ENCODE assay signal across 10 cellular contexts in the genomic region with DNA sequence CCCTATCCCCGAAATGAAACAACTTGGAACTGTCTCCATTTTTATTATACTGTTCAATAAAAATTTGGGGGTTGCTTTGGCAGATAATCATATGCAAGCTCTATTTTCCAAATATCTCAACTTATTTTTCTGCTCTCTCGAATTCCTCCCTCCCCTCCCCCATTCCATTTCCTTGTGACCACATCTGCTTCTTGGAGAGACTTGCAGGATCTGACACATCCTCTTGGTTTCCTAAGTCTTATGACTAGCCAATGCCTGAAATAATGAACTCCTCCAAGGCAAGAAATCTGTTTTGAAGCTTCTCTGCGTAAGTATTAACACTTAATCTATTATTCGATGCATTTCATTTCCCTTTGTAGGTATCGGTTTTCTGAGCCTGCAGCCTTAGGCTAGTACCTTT. TPM values are rescaled to one million over a fixed set of nuclear protein-coding genes. Genes with fewer than 3 reads are reported as not detected.
A peak's percentile ranks its signal among the peaks of the same experiment; 100 is the strongest.
DNase-seq lines count a peak whose midpoint lies in the region; ATAC-seq and TF ChIP-seq lines count a peak whose summit lies in the region.
"Had no signal": no experiment of that assay in that cellular context is flagged by ENCODE, and none has a peak within 500 bp of the region (broad histone marks: within the 10 kb centered on the region; RNA-seq: fewer than 3 reads in every experiment).

No MANE protein-coding gene starts in this region.

- H3K4me3 Mint-ChIP-seq in osteocyte (ENCODE audit: unreplicated experiment), result no peak overlapping the region
- no peak overlapping the region for H3K4me3 Mint-ChIP-seq in Caco-2 (ENCODE audit: unreplicated experiment)

- H3K79me2 ChIP-seq in GM23248 (ENCODE audit: insufficient read depth), result peaks cover 5% of the 10 kb centered on the region

- H4K20me1 ChIP-seq in GM23248 (ENCODE audit: insufficient read depth), result no peaks in the 10 kb centered on the region

- H3K4me1 Mint-ChIP-seq in osteocyte (ENCODE audit: unreplicated experiment) (peaks cover 36% of the 10 kb centered on the region), Caco-2 (ENCODE audit: low read depth, unreplicated experiment) (no peaks in the 10 kb centered on the region)

- peak overlapping the region; percentile 25; the same call in 1 of the 2 replicates for H3K9ac ChIP-seq in GM23248

- no peak for ATAC-seq in HG03097 (IDR thresholded peaks at IDR 0.05; ENCODE audit: low FRiP score, unreplicated experiment)
- no peak for ATAC-seq in GM21737 (IDR thresholded peaks at IDR 0.05; ENCODE audit: unreplicated experiment)

- TF ChIP-seq CTCF in osteocyte (IDR thresholded peaks at IDR 0.05) (no peak), Caco-2 (IDR thresholded peaks at IDR 0.05; ENCODE audit: insufficient read depth in 1 of 2, low read depth in 1 of 2, low read length in 1 of 2, severe bottlenecking in 1 of 2, unreplicated experiment in 1 of 2) (no peak)

- H3K36me3 Mint-ChIP-seq in osteocyte (ENCODE audit: unreplicated experiment) (peaks cover 16% of the 10 kb centered on the region), Caco-2 (ENCODE audit: insufficient read depth, unreplicated experiment) (peaks cover 34% of the 10 kb centered on the region)

- CTCF ChIA-PET in Caco-2 (lab: Charles Lee), result interaction anchor here (0.6 to 1.4 kb wide), 4 partner anchors 11 to 200 kb away, joined by 3 to 8 read pairs (median 4); no protein-coding TSS in a partner anchor

- in situ Hi-C loops in GM23248 (cut with MboI), result loop anchor here (10.0 kb wide), 1 partner anchor 119 kb away; no protein-coding TSS in a partner anchor

- H3K9me3 ChIP-seq in GM23248 (ENCODE audit: low read depth), result no peaks in the 10 kb centered on the region
- H3K9me3 ChIP-seq in Caco-2, result no peaks in the 10 kb centered on the region

- H3K27ac Mint-ChIP-seq in osteocyte (ENCODE audit: unreplicated experiment), result peak overlapping the region; percentile 5
- H3K27ac Mint-ChIP-seq in Caco-2 (ENCODE audit: unreplicated experiment), result no peak overlapping the region

- 0 out of 2 replicates have a peak overlapping the region, but pooled peaks have one; percentile 4 for H2AFZ ChIP-seq in GM23248

- peak overlapping the region; percentile 64 for H3K4me2 ChIP-seq in GM23248 (ENCODE audit: unreplicated experiment)

- peak overlapping the region; percentile 40; the same call in 1 of the 2 replicates for H3K4me3 ChIP-seq in GM23248
- no peak overlapping the region for H3K4me3 ChIP-seq in Caco-2 (ENCODE audit: low read depth, low read length)

- DNase-seq in GM23248 (peak; percentile 92), OCI-M1 (lab: John Stamatoyannopoulos, UW) (peak; percentile 43), dermis blood vessel endothelial cell (peak; percentile 94), osteocyte (ENCODE audit: extremely low spot score, unreplicated experiment) (no peak), Caco-2 (no peak)
- no peak for DNase-seq in activated CD8-positive, alpha-beta memory T cell treated with anti-CD3 and anti-CD28 coated beads, Interleukin-2, amount 50 U/mL, for 48 hours
- DNase-seq: central memory CD4-positive, alpha-beta T cell; NCI-H1417 had no signal

- POLR2A ChIA-PET in Caco-2 (lab: Charles Lee), result interaction anchor here (0.6 kb wide), 2 partner anchors 140 to 141 kb away, joined by 3 read pairs; no protein-coding TSS in a partner anchor

- H3K36me3 ChIP-seq in GM23248 (ENCODE audit: low read depth) (peaks cover 13% of the 10 kb centered on the region), Caco-2 (ENCODE audit: control insufficient read depth, insufficient read depth, low read length) (no peaks in the 10 kb centered on the region)

- intact Hi-C loops in Caco-2 (cut with micrococcal nuclease; ENCODE audit: unreplicated experiment), result no loop called here

- H3K9me3 Mint-ChIP-seq in osteocyte (ENCODE audit: unreplicated experiment) (peaks cover 7% of the 10 kb centered on the region), Caco-2 (ENCODE audit: unreplicated experiment) (peaks cover 1% of the 10 kb centered on the region)

- peaks cover 36% of the 10 kb centered on the region for H3F3A ChIP-seq in GM23248 (ENCODE audit: insufficient read depth)

- BruUV-seq in Caco-2 (replicated peaks; lab: Mats Ljungman, UMichigan), result no TSS peak

- H3K9me2 ChIP-seq in GM23248 (ENCODE audit: insufficient read depth), result no peaks in the 10 kb centered on the region

- 18 to 21% methylated on average over 5 of the region's 5 CpGs for WGBS in GM23248 (ENCODE audit: low coverage in 1 of 2, low lambda C conversion rate in 2 of 2, missing lambda C conversion rate in 2 of 2), 2 experiments

- peaks cover 31% of the 10 kb centered on the region for H3K4me1 ChIP-seq in GM23248 (ENCODE audit: insufficient read depth)
- H3K4me1 ChIP-seq in Caco-2, result peaks cover 10% of the 10 kb centered on the region

- H3K27me3 Mint-ChIP-seq in osteocyte (ENCODE audit: unreplicated experiment), result no peaks in the 10 kb centered on the region
- no peaks in the 10 kb centered on the region for H3K27me3 Mint-ChIP-seq in Caco-2 (ENCODE audit: insufficient read depth, unreplicated experiment)

- H3K27ac ChIP-seq in GM23248, result peak overlapping the region; percentile 64

- H3K27me3 ChIP-seq in GM23248 (replicated peaks; ENCODE audit: insufficient read depth) (no peaks in the 10 kb centered on the region), Caco-2 (replicated peaks; ENCODE audit: control insufficient read depth, insufficient read depth, low read length) (no peaks in the 10 kb centered on the region)

RNA-seq across cellular contexts. Expression of a gene that starts 16.1 kb away (rescaled TPM):
- 66.9 and 122 TPM in 2 replicates for total RNA-seq in GM23248 (2014; rRNA removed; shearing (Covaris generic))
- polyA plus RNA-seq in GM23248 (2016; fragmentation: Nextera tagmentation; extraction: Ambion mirVana), result 88.0 and 99.4 TPM in 2 replicates
- total RNA-seq in dermis blood vessel endothelial cell (136 and 195 TPM in 2 replicates), osteocyte (83.0 and 90.7 TPM in 2 replicates), Caco-2 (2022) (103 and 107 TPM in 2 replicates)

Comparison
In these comparisons a context has a peak if more than half of its experiments do, and no peak if none do; other contexts are left out.
1. DNase-seq: peak in GM23248 (single experiment), OCI-M1 (single experiment) and dermis blood vessel endothelial cell (single experiment); none in osteocyte (single experiment), activated CD8-positive, alpha-beta memory T cell treated with anti-CD3 and anti-CD28 coated beads, Interleukin-2, amount 50 U/mL, for 48 hours (single experiment) and Caco-2 (0 of 2).